In the genomic region with DNA sequence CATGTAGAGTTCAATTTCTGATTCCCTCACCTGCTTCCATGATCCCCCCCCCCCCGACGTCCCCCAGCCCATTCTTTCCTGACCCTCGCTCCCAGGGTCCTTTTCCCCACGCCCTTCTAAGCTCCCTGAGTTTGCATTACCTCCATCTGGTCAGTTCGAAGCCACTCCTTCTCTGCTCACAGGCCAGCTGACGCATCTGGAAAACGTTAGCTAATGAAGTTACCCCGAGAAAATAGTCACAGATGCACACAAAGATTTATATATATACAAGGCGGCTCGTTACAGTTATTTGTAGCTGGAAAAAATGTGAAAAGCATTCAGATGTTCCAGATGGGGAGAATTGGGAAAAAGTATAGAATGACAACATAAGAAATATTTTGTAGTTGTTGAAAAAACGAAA, we compare ENCODE assay signal across 29 cellular contexts.
"Had no signal": no experiment of that assay in that cellular context is flagged by ENCODE, and none has a peak within 500 bp of the region (broad histone marks: within the 10 kb centered on the region; RNA-seq: fewer than 3 reads in every experiment).

No MANE protein-coding gene starts in this region.

- H3K9me3 Mint-ChIP-seq: activated CD4-positive, alpha-beta memory T cell treated with anti-CD3 and anti-CD28 coated beads for 36 hours; activated CD4-positive, alpha-beta T cell treated with anti-CD3 and anti-CD28 coated beads, Interleukin-2, amount 10 ng/mL, durations not matched to agents 24 days and 14 days; activated naive CD4-positive, alpha-beta T cell treated with anti-CD3 and anti-CD28 coated beads, Interleukin-2, amount 10 ng/mL, durations not matched to agents 7 days and 5 days; activated naive CD8-positive, alpha-beta T cell treated with anti-CD3 and anti-CD28 coated beads, Interleukin-2, amount 10 ng/mL, durations not matched to agents 7 days and 5 days had no signal

- H3K4me1 ChIP-seq: breast epithelium, esophagus muscularis mucosa, heart left ventricle, left lung, lower lobe of right lung, parathyroid adenoma, psoas muscle, sigmoid colon, suprapubic skin, tibial artery, upper lobe of right lung had no signal

- ATAC-seq: heart left ventricle; left lung; lower lobe of right lung; psoas muscle; stimulated activated memory B cell treated with anti-CD40 and anti-IgM and Interleukin-4, amounts not matched to agents 10 μg/mL and 1 μg/mL and 100 μg/mL, for 72 hours; upper lobe of right lung had no signal

- DNase-seq: activated CD4-positive, alpha-beta memory T cell treated with anti-CD3 and anti-CD28 coated beads for 36 hours; activated CD4-positive, alpha-beta T cell treated with anti-CD3 and anti-CD28 coated beads, Interleukin-2, amount 10 ng/mL, durations not matched to agents 24 days and 14 days; activated CD4-positive, CD25-positive, alpha-beta regulatory T cell treated with anti-CD3 and anti-CD28 coated beads, Interleukin-2, amount 50 U/mL, for 72 hours; activated CD8-positive, alpha-beta memory T cell treated with anti-CD3 and anti-CD28 coated beads, Interleukin-2, amount 50 U/mL, for 4 hours; activated gamma-delta T cell; activated naive CD4-positive, alpha-beta T cell treated with anti-CD3 and anti-CD28 coated beads, Interleukin-2, amount 10 ng/mL, durations not matched to agents 7 days and 5 days; activated naive CD8-positive, alpha-beta T cell treated with anti-CD3 and anti-CD28 coated beads, Interleukin-2, amount 10 ng/mL, durations not matched to agents 7 days and 5 days; activated T-cell treated with anti-CD3 and anti-CD28 coated beads, Interleukin-2, amount 50 U/mL, for 1 hour; amniotic stem cell; central memory CD4-positive, alpha-beta T cell; heart left ventricle; hypothalamus; immature natural killer cell; left lung; lower lobe of right lung; psoas muscle; sigmoid colon; small intestine; stimulated activated CD4-positive, alpha-beta T cell treated with anti-CD3 and anti-CD28 coated beads, Interleukin-4, amount 100 ng/mL, for 4 hours; stimulated activated CD8-positive, alpha-beta memory T cell treated with anti-CD3 and anti-CD28 coated beads, Interleukin-4, amount 100 ng/mL, for 48 hours; T-helper 2 cell; upper lobe of right lung had no signal

- H3K4me3 Mint-ChIP-seq: activated CD4-positive, alpha-beta memory T cell treated with anti-CD3 and anti-CD28 coated beads for 36 hours; activated CD4-positive, alpha-beta T cell treated with anti-CD3 and anti-CD28 coated beads, Interleukin-2, amount 10 ng/mL, durations not matched to agents 24 days and 14 days; activated naive CD4-positive, alpha-beta T cell treated with anti-CD3 and anti-CD28 coated beads, Interleukin-2, amount 10 ng/mL, durations not matched to agents 7 days and 5 days; activated naive CD8-positive, alpha-beta T cell treated with anti-CD3 and anti-CD28 coated beads, Interleukin-2, amount 10 ng/mL, durations not matched to agents 7 days and 5 days; immature natural killer cell; stimulated activated memory B cell treated with anti-CD40 and anti-IgM and Interleukin-4, amounts not matched to agents 10 μg/mL and 1 μg/mL and 100 μg/mL, for 72 hours had no signal

- H3K27ac Mint-ChIP-seq: activated CD4-positive, alpha-beta memory T cell treated with anti-CD3 and anti-CD28 coated beads for 36 hours; activated CD4-positive, alpha-beta T cell treated with anti-CD3 and anti-CD28 coated beads, Interleukin-2, amount 10 ng/mL, durations not matched to agents 24 days and 14 days; activated naive CD4-positive, alpha-beta T cell treated with anti-CD3 and anti-CD28 coated beads, Interleukin-2, amount 10 ng/mL, durations not matched to agents 7 days and 5 days; activated naive CD8-positive, alpha-beta T cell treated with anti-CD3 and anti-CD28 coated beads, Interleukin-2, amount 10 ng/mL, durations not matched to agents 7 days and 5 days; immature natural killer cell; stimulated activated memory B cell treated with anti-CD40 and anti-IgM and Interleukin-4, amounts not matched to agents 10 μg/mL and 1 μg/mL and 100 μg/mL, for 72 hours had no signal

- FAIRE-seq: endothelial cell of umbilical vein, small intestine had no signal

- H3K79me2 ChIP-seq: parathyroid adenoma had no signal

- H3K36me3 ChIP-seq: breast epithelium, esophagus muscularis mucosa, heart left ventricle, left lung, lower lobe of right lung, sigmoid colon, suprapubic skin, upper lobe of right lung had no signal

- H2AFZ ChIP-seq: parathyroid adenoma had no signal

- H3K27ac ChIP-seq: breast epithelium, esophagus muscularis mucosa, heart left ventricle, left lung, lower lobe of right lung, parathyroid adenoma, psoas muscle, sigmoid colon, suprapubic skin, tibial artery, upper lobe of right lung had no signal

- H3K36me3 Mint-ChIP-seq: activated CD4-positive, alpha-beta memory T cell treated with anti-CD3 and anti-CD28 coated beads for 36 hours; activated naive CD4-positive, alpha-beta T cell treated with anti-CD3 and anti-CD28 coated beads, Interleukin-2, amount 10 ng/mL, durations not matched to agents 7 days and 5 days; activated naive CD8-positive, alpha-beta T cell treated with anti-CD3 and anti-CD28 coated beads, Interleukin-2, amount 10 ng/mL, durations not matched to agents 7 days and 5 days had no signal

- H3K27me3 Mint-ChIP-seq: activated CD4-positive, alpha-beta T cell treated with anti-CD3 and anti-CD28 coated beads, Interleukin-2, amount 10 ng/mL, durations not matched to agents 24 days and 14 days; activated naive CD4-positive, alpha-beta T cell treated with anti-CD3 and anti-CD28 coated beads, Interleukin-2, amount 10 ng/mL, durations not matched to agents 7 days and 5 days; activated naive CD8-positive, alpha-beta T cell treated with anti-CD3 and anti-CD28 coated beads, Interleukin-2, amount 10 ng/mL, durations not matched to agents 7 days and 5 days had no signal

- H3K9me3 ChIP-seq: breast epithelium, esophagus muscularis mucosa, heart left ventricle, left lung, lower lobe of right lung, psoas muscle, sigmoid colon, suprapubic skin, tibial artery, upper lobe of right lung had no signal

- H3K27me3 ChIP-seq: breast epithelium, esophagus muscularis mucosa, heart left ventricle, left lung, sigmoid colon, suprapubic skin, tibial artery, upper lobe of right lung had no signal

- H3K9ac ChIP-seq: parathyroid adenoma had no signal

- H3K4me1 Mint-ChIP-seq: activated CD4-positive, alpha-beta T cell treated with anti-CD3 and anti-CD28 coated beads, Interleukin-2, amount 10 ng/mL, durations not matched to agents 24 days and 14 days; activated naive CD4-positive, alpha-beta T cell treated with anti-CD3 and anti-CD28 coated beads, Interleukin-2, amount 10 ng/mL, durations not matched to agents 7 days and 5 days; activated naive CD8-positive, alpha-beta T cell treated with anti-CD3 and anti-CD28 coated beads, Interleukin-2, amount 10 ng/mL, durations not matched to agents 7 days and 5 days; immature natural killer cell; stimulated activated memory B cell treated with anti-CD40 and anti-IgM and Interleukin-4, amounts not matched to agents 10 μg/mL and 1 μg/mL and 100 μg/mL, for 72 hours had no signal

- H3K4me3 ChIP-seq: breast epithelium, esophagus muscularis mucosa, heart left ventricle, left lung, lower lobe of right lung, psoas muscle, sigmoid colon, suprapubic skin, tibial artery, upper lobe of right lung had no signal
